Comparison of ENCODE assay signal across 15 cellular contexts in genomic region chr21:14685568-14685967, GRCh38.
A peak's percentile ranks its signal among the peaks of the same experiment; 100 is the strongest.
DNase-seq lines count a peak whose midpoint lies in the region; TF ChIP-seq lines count a peak whose summit lies in the region.
"Had no signal": no experiment of that assay in that cellular context is flagged by ENCODE, and none has a peak within 500 bp of the region (broad histone marks: within the 10 kb centered on the region; RNA-seq: fewer than 3 reads in every experiment).

No MANE protein-coding gene starts in this region.

- no peak overlapping the region for H3K4me3 Mint-ChIP-seq in MCF 10A (ENCODE audit: unreplicated experiment)
- H3K4me3 Mint-ChIP-seq in CD8-positive, alpha-beta memory T cell = no peak overlapping the region
- no peak overlapping the region for H3K4me3 Mint-ChIP-seq in activated T-cell treated with anti-CD3 and anti-CD28 coated beads, Interleukin-2, amount 50 U/mL, for 24 hours
- H3K4me3 Mint-ChIP-seq: activated naive CD4-positive, alpha-beta T cell treated with anti-CD3 and anti-CD28 coated beads for 36 hours had no signal

- H3K27me3 Mint-ChIP-seq in MCF 10A (ENCODE audit: insufficient read depth, unreplicated experiment) = no peaks in the 10 kb centered on the region
- peaks cover 0 to 2% of the 10 kb centered on the region in 2 donors for H3K27me3 Mint-ChIP-seq in CD8-positive, alpha-beta memory T cell
- H3K27me3 Mint-ChIP-seq in activated T-cell treated with anti-CD3 and anti-CD28 coated beads, Interleukin-2, amount 50 U/mL, for 24 hours = no peaks in the 10 kb centered on the region

- WGBS in esophagus squamous epithelium, 2 donors = 47 to 77% methylated on average over 2 of the region's 2 CpGs

- H3K27ac ChIP-seq in Karpas-422 (ENCODE audit: low read length) (no peak overlapping the region), mucosa of rectum (ENCODE audit: low read depth in 2 of 2, low read length in 2 of 2) (peak overlapping the region; percentile 32 to 54), esophagus squamous epithelium (peak overlapping the region in 1 of 4 donors; percentile 5)
- no peak overlapping the region for H3K27ac ChIP-seq in CD8-positive, alpha-beta memory T cell (ENCODE audit: low read depth, low read length)

- no TSS peak for BruUV-seq in MCF 10A (replicated peaks; lab: Mats Ljungman, UMichigan)

- DNase-seq in CD1c-positive myeloid dendritic cell (ENCODE audit: extremely low spot score) (peak; percentile 91), Karpas-422 (peak; percentile 42), SKM-1 (lab: John Stamatoyannopoulos, UW; ENCODE audit: unreplicated experiment) (peak; percentile 74), MCF 10A (ENCODE audit: unreplicated experiment) (no peak), esophagus squamous epithelium (lab: John Stamatoyannopoulos, UW) (no peak)
- DNase-seq in CD8-positive, alpha-beta memory T cell = no peak
- no peak for DNase-seq in activated T-cell treated with anti-CD3 and anti-CD28 coated beads, Interleukin-2, amount 50 U/mL, for 24 hours
- DNase-seq: ACHN; activated naive CD4-positive, alpha-beta T cell treated with anti-CD3 and anti-CD28 coated beads for 36 hours; NCI-H1092; NCI-H2171; nucleus accumbens; SK-N-SH; stimulated activated naive CD8-positive, alpha-beta T cell treated with anti-CD3 and anti-CD28 coated beads, Interleukin-15, Interleukin-2, amounts not matched to agents 100 U/mL and 50 U/mL, for 24 hours had no signal

- TF ChIP-seq CTCF in MCF 10A (IDR thresholded peaks at IDR 0.05; ENCODE audit: unreplicated experiment) (no peak), esophagus squamous epithelium (IDR thresholded peaks at IDR 0.05) (no peak)

- no peak overlapping the region for H3K4me3 ChIP-seq in Karpas-422 (ENCODE audit: low read length)
- H3K4me3 ChIP-seq in mucosa of rectum (ENCODE audit: low read length in 2 of 2) = no peak overlapping the region
- no peak overlapping the region for H3K4me3 ChIP-seq in esophagus squamous epithelium
- no peak overlapping the region for H3K4me3 ChIP-seq in CD8-positive, alpha-beta memory T cell (ENCODE audit: low read length)

- H3K9me3 ChIP-seq in Karpas-422 (ENCODE audit: low read length) (no peaks in the 10 kb centered on the region), mucosa of rectum (ENCODE audit: control insufficient read depth in 2 of 2, low read length in 2 of 2) (no peaks in the 10 kb centered on the region), esophagus squamous epithelium (no peaks in the 10 kb centered on the region)
- H3K9me3 ChIP-seq in CD8-positive, alpha-beta memory T cell (ENCODE audit: low read length) = no peaks in the 10 kb centered on the region
- H3K9me3 ChIP-seq: SK-N-SH had no signal

- POLR2A ChIA-PET in MCF 10A (lab: Yijun Ruan, JAX) = interaction anchor here (0.6 to 0.9 kb wide), 3 partner anchors 10 to 12 kb away, joined by 3 read pairs; no protein-coding TSS in a partner anchor
- POLR2A ChIA-PET in CD8-positive, alpha-beta memory T cell (lab: Charles Lee) = no interaction called here

- H3K4me2 ChIP-seq in Karpas-422 (ENCODE audit: low read depth, low read length, poor library complexity, severe bottlenecking) = no peak overlapping the region
- H3K4me2 ChIP-seq: SK-N-SH had no signal

- peaks cover 4% of the 10 kb centered on the region for H3K4me1 Mint-ChIP-seq in MCF 10A (ENCODE audit: insufficient read depth, unreplicated experiment)
- H3K4me1 Mint-ChIP-seq in CD8-positive, alpha-beta memory T cell = peaks cover 22 to 38% (median 29%) of the 10 kb centered on the region in 3 donors
- H3K4me1 Mint-ChIP-seq in activated T-cell treated with anti-CD3 and anti-CD28 coated beads, Interleukin-2, amount 50 U/mL, for 24 hours (ENCODE audit: low read depth) = peaks cover 40% of the 10 kb centered on the region

- intact Hi-C loops in MCF 10A (cut with micrococcal nuclease) = no loop called here
- intact Hi-C loops in esophagus squamous epithelium (cut with DNase I) = no loop called here

- TF ChIP-seq POLR2A in esophagus squamous epithelium (IDR thresholded peaks at IDR 0.05) = no peak

- H3K9me2 ChIP-seq in Karpas-422 (replicated peaks; ENCODE audit: insufficient read depth, low read length) = no peaks in the 10 kb centered on the region
- H3K9me2 ChIP-seq: SK-N-SH had no signal

- H3K4me1 ChIP-seq in Karpas-422 (ENCODE audit: low read length) (no peaks in the 10 kb centered on the region), mucosa of rectum (ENCODE audit: control insufficient read depth in 2 of 2, insufficient read depth in 2 of 2, low read length in 2 of 2) (peaks cover 0 to 2% of the 10 kb centered on the region in 2 donors), esophagus squamous epithelium (no peaks in the 10 kb centered on the region)
- peaks cover 10% of the 10 kb centered on the region for H3K4me1 ChIP-seq in CD8-positive, alpha-beta memory T cell (ENCODE audit: insufficient read depth, low read length)

- no peaks in the 10 kb centered on the region for H3K79me2 ChIP-seq in Karpas-422 (ENCODE audit: low read length)

- H3K9ac ChIP-seq in Karpas-422 (ENCODE audit: low read length) (no peak overlapping the region), mucosa of rectum (ENCODE audit: low read depth in 1 of 2, low read length in 2 of 2) (no peak overlapping the region)
- H3K9ac ChIP-seq: SK-N-SH had no signal

- no peak overlapping the region for H2AFZ ChIP-seq in Karpas-422 (ENCODE audit: low read length)

- CTCF ChIA-PET in MCF 10A (lab: Yijun Ruan, JAX) = no interaction called here
- CTCF ChIA-PET in CD8-positive, alpha-beta memory T cell (lab: Charles Lee) = interaction anchor here (1.8 kb wide), 1 partner anchor 14 kb away, joined by 4 read pairs; no protein-coding TSS in a partner anchor

- H3K27ac Mint-ChIP-seq in MCF 10A (ENCODE audit: low read depth, unreplicated experiment) = no peak overlapping the region
- peak overlapping the region in 1 of 8 donors; percentile 1 for H3K27ac Mint-ChIP-seq in CD8-positive, alpha-beta memory T cell
- H3K27ac Mint-ChIP-seq in activated T-cell treated with anti-CD3 and anti-CD28 coated beads, Interleukin-2, amount 50 U/mL, for 24 hours = no peak overlapping the region
- H3K27ac Mint-ChIP-seq: activated naive CD4-positive, alpha-beta T cell treated with anti-CD3 and anti-CD28 coated beads for 36 hours had no signal

- H3K36me3 ChIP-seq in Karpas-422 (ENCODE audit: insufficient read depth, low read length) (no peaks in the 10 kb centered on the region), mucosa of rectum (ENCODE audit: control insufficient read depth in 2 of 2, insufficient read depth in 2 of 2, low read length in 2 of 2) (no peaks in the 10 kb centered on the region), esophagus squamous epithelium (no peaks in the 10 kb centered on the region)
- H3K36me3 ChIP-seq in CD8-positive, alpha-beta memory T cell (ENCODE audit: insufficient read depth, low read length) = no peaks in the 10 kb centered on the region

- no peaks in the 10 kb centered on the region for H3K9me3 Mint-ChIP-seq in MCF 10A (ENCODE audit: unreplicated experiment)
- no peaks in the 10 kb centered on the region for H3K9me3 Mint-ChIP-seq in CD8-positive, alpha-beta memory T cell
- peaks cover 9% of the 10 kb centered on the region for H3K9me3 Mint-ChIP-seq in activated T-cell treated with anti-CD3 and anti-CD28 coated beads, Interleukin-2, amount 50 U/mL, for 24 hours

- H3K27me3 ChIP-seq in Karpas-422 (ENCODE audit: low read length) (no peaks in the 10 kb centered on the region), mucosa of rectum (ENCODE audit: control insufficient read depth in 2 of 2, insufficient read depth in 2 of 2, low read length in 2 of 2) (no peaks in the 10 kb centered on the region), esophagus squamous epithelium (no peaks in the 10 kb centered on the region)
- no peaks in the 10 kb centered on the region for H3K27me3 ChIP-seq in CD8-positive, alpha-beta memory T cell (ENCODE audit: insufficient read depth, low read length, poor library complexity, severe bottlenecking)

- no peaks in the 10 kb centered on the region for H4K20me1 ChIP-seq in Karpas-422 (ENCODE audit: insufficient read depth, low read depth, low read length)

- H3K36me3 Mint-ChIP-seq in MCF 10A (ENCODE audit: insufficient read depth, unreplicated experiment) = no peaks in the 10 kb centered on the region
- peaks cover 0 to 16% (median 0%) of the 10 kb centered on the region in 3 donors for H3K36me3 Mint-ChIP-seq in CD8-positive, alpha-beta memory T cell
- no peaks in the 10 kb centered on the region for H3K36me3 Mint-ChIP-seq in activated T-cell treated with anti-CD3 and anti-CD28 coated beads, Interleukin-2, amount 50 U/mL, for 24 hours (ENCODE audit: low read depth)

Comparison
In these comparisons a context has a peak if more than half of its experiments do, and no peak if none do; other contexts are left out.
1. DNase-seq: peak in CD1c-positive myeloid dendritic cell (single experiment), Karpas-422 (single experiment) and SKM-1 (single experiment); none in MCF 10A (single experiment), esophagus squamous epithelium (single experiment), CD8-positive, alpha-beta memory T cell (0 of 5) and activated T-cell treated with anti-CD3 and anti-CD28 coated beads, Interleukin-2, amount 50 U/mL, for 24 hours (single experiment).
2. H3K27ac ChIP-seq: peak in mucosa of rectum (2 of 2); none in Karpas-422 (single experiment) and CD8-positive, alpha-beta memory T cell (single experiment).